Comparison of ENCODE assay signal across 1 cellular context in the genomic region with DNA sequence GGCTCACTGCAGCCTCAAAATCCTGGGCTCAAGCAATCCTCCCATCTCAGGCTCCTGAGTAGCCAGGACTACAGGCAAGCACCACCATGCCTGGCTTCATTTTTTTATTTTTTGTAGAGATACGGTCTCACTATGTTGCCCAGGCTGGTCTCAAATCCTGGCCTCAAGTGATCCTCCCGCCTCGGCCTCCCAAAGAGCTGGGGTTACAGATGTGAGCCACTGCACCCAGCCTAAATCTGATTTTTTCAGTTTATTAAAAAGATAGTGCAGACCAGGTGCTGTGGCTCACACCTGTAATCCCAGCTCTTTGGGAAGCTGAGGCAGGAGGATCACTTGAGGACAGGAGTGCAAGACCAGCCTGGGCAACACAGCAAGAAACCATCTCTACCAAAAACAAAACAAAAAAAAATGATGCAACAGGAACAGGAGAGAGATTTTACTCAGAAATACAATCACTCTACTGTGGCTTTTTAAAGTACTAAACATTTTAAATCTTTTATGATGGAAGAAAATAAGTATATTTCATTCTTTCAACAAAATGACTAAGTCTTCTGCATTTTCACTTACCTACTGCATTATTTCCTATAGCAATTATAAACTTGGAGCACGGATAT.
TF ChIP-seq lines count a peak whose summit lies in the region.

No MANE protein-coding gene starts in this region.

TF ChIP-seq in HCT116, 20 proteins besides CTCF, POLR2A, EP300 and RAD21:
- TF ChIP-seq FOSL1 (IDR thresholded peaks at IDR 0.05; ENCODE audit: low read depth) (no peak), SP1 (IDR thresholded peaks at IDR 0.05; ENCODE audit: low read depth) (no peak), TCF7L2 (IDR thresholded peaks at IDR 0.05; ENCODE audit: borderline replicate concordance, extremely low read depth, insufficient read depth, insufficient read length) (no peak), CBX3 (IDR thresholded peaks at IDR 0.05; ENCODE audit: low read depth) (no peak)
- TF ChIP-seq, protein P1, sequence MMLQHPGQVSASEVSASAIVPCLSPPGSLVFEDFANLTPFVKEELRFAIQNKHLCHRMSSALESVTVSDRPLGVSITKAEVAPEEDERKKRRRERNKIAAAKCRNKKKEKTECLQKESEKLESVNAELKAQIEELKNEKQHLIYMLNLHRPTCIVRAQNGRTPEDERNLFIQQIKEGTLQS (IDR thresholded peaks at IDR 0.05) = no peak
- TF ChIP-seq, protein P2, sequence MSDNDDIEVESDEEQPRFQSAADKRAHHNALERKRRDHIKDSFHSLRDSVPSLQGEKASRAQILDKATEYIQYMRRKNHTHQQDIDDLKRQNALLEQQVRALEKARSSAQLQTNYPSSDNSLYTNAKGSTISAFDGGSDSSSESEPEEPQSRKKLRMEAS (IDR thresholded peaks at IDR 0.05) = no peak
